Comparison of ENCODE assay signal across 28 cellular contexts in genomic region chr1:62327360-62328051, GRCh38. TPM values are rescaled to one million over a fixed set of nuclear protein-coding genes. Genes with fewer than 3 reads are reported as not detected.
A peak's percentile ranks its signal among the peaks of the same experiment; 100 is the strongest.
DNase-seq lines count a peak whose midpoint lies in the region; ATAC-seq, FAIRE-seq and TF ChIP-seq lines count a peak whose summit lies in the region.
"Had no signal": no experiment of that assay in that cellular context is flagged by ENCODE, and none has a peak within 500 bp of the region (broad histone marks: within the 10 kb centered on the region; RNA-seq: fewer than 3 reads in every experiment).

No MANE protein-coding gene starts in this region.

- WGBS in H1 (ENCODE audit: extremely low coverage in 1 of 2, insufficient coverage in 1 of 2, insufficient read length in 1 of 2, insufficient replicate concordance in 2 of 2, low coverage in 1 of 2, low lambda C conversion rate in 2 of 2, missing lambda C conversion rate in 1 of 2), 2 experiments, result 62% methylated on average over 22 of the region's 22 CpGs; no CpG with 5 or more reads in 1 of the 2 experiments
- 83 to 88% methylated on average over 9 to 21 of the region's 22 CpGs for WGBS in upper lobe of left lung, 2 donors

- H3K36me3 ChIP-seq in H1 (ENCODE audit: control insufficient read depth in 2 of 4, insufficient read depth in 4 of 4, low read length in 3 of 4), result no peaks in the 10 kb centered on the region
- no peaks in the 10 kb centered on the region for H3K36me3 ChIP-seq in mucosa of descending colon (ENCODE audit: low read depth)
- H3K36me3 ChIP-seq in upper lobe of left lung, result no peaks in the 10 kb centered on the region
- H3K36me3 ChIP-seq: heart right ventricle, suprapubic skin had no signal

- H2AFZ ChIP-seq in H1 (ENCODE audit: low read length), result peak overlapping the region; percentile 89; the same call in 1 of the 2 replicates

- FAIRE-seq in H1 (lab: Jason Lieb, UNC) (no peak), H54 (lab: Jason Lieb, UNC) (no peak)
- FAIRE-seq: astrocyte, G401.6, kidney had no signal

- DNase-seq in NCI-H146 treated with DMSO at 0.1 percent for 48 hours (lab: John Stamatoyannopoulos, UW; ENCODE audit: unreplicated experiment) (peak; percentile 49), H1 (ENCODE audit: low read depth in 1 of 2, low spot score in 2 of 2) (peak in 1 of 2 experiments; percentile 69), mucosa of descending colon (peak in 2 of 3 donors; percentile 22 to 51), upper lobe of left lung (peak in 1 of 2 donors; percentile 49), amygdala (lab: John Stamatoyannopoulos, UW) (no peak), H54 (ENCODE audit: insufficient read length, low spot score) (no peak)
- DNase-seq in activated CD8-positive, alpha-beta memory T cell treated with anti-CD3 and anti-CD28 coated beads, Interleukin-2, amount 50 U/mL, for 4 hours, result no peak
- DNase-seq: activated CD4-positive, alpha-beta T cell treated with anti-CD3 and anti-CD28 coated beads, Interleukin-2, amount 10 ng/mL, durations not matched to agents 24 days and 14 days; CD4-positive, alpha-beta memory T cell; DMS153; erythroblast; foreskin fibroblast; heart right ventricle; kidney; mammary epithelial cell; naive thymus-derived CD4-positive, alpha-beta T cell; NCI-H187 treated with DMSO at 0.1 percent for 48 hours; NCI-H2227 treated with DMSO at 0.1 percent for 48 hours; NCI-H82; OCI-M1; stimulated activated CD4-positive, alpha-beta T cell treated with anti-CD3 and anti-CD28 coated beads, Interleukin-1b, Interleukin-23, amount 100 ng/mL, for 48 hours had no signal

- peak overlapping the region; percentile 12; the same call in 1 of the 2 replicates for H2BK5ac ChIP-seq in H1 (ENCODE audit: low read depth, low read length)

- POLR2A ChIA-PET in H1 (lab: Charles Lee; ENCODE audit: partially characterized antibody), result interaction anchor here (0.5 to 1.6 kb wide), 4 partner anchors 15 to 440 kb away, joined by 3 to 5 read pairs (median 4); no protein-coding TSS in a partner anchor

- peak overlapping the region; percentile 73 for H4K91ac ChIP-seq in H1 (replicated peaks; ENCODE audit: insufficient read length, low read length)

- TF ChIP-seq POLR2A in H1 (IDR thresholded peaks at IDR 0.05; ENCODE audit: control extremely low read depth in 1 of 2, low read depth in 2 of 2, low read length in 2 of 2) (no peak), upper lobe of left lung (IDR thresholded peaks at IDR 0.05) (no peak), H54 (IDR thresholded peaks at IDR 0.05; ENCODE audit: low read depth, low read length) (no peak)

- no peak overlapping the region for H2BK15ac ChIP-seq in H1 (ENCODE audit: low read length)

- CTCF ChIA-PET in H1 (lab: Charles Lee; ENCODE audit: partially characterized antibody), result interaction anchor here (0.6 to 2.2 kb wide), 11 partner anchors 10 to 476 kb away, joined by 3 to 13 read pairs (median 3); no protein-coding TSS in a partner anchor

- H2AK5ac ChIP-seq in H1 (ENCODE audit: low read depth, low read length), result no peak overlapping the region

- no peaks in the 10 kb centered on the region for H4K20me1 ChIP-seq in H1 (replicated peaks in 1 of 2; ENCODE audit: control insufficient read depth in 1 of 2, insufficient read depth in 2 of 2, low read length in 2 of 2)

- H3K27me3 ChIP-seq in H1 (replicated peaks in 1 of 4; ENCODE audit: control insufficient read depth in 3 of 4, extremely low read depth in 1 of 4, insufficient read depth in 3 of 4, low read length in 3 of 4) (no peaks in the 10 kb centered on the region), upper lobe of left lung (no peaks in the 10 kb centered on the region)

- peak overlapping the region; percentile 30 to 55; a peak in 3 of 4 replicates for H3K4me2 ChIP-seq in H1 (ENCODE audit: insufficient read depth in 1 of 2, low read depth in 2 of 2, low read length in 2 of 2)
- H3K4me2 ChIP-seq: KMS-11 had no signal

- no peak overlapping the region for H2BK120ac ChIP-seq in H1 (replicated peaks; ENCODE audit: low read depth, low read length)

- no peak for TF ChIP-seq CTCF in H1 (IDR thresholded peaks at IDR 0.05; ENCODE audit: control extremely low read depth in 1 of 3, insufficient read depth in 1 of 3, low read depth in 1 of 3, low read length in 3 of 3)
- TF ChIP-seq CTCF in mucosa of descending colon (IDR thresholded peaks at IDR 0.05), result no peak
- no peak for TF ChIP-seq CTCF in upper lobe of left lung (IDR thresholded peaks at IDR 0.05)

- TF ChIP-seq EP300 in H1 (IDR thresholded peaks at IDR 0.05; ENCODE audit: borderline replicate concordance in 1 of 2, low read depth in 2 of 2, low read length in 2 of 2) (no peak), upper lobe of left lung (IDR thresholded peaks at IDR 0.05) (no peak)

- H3K79me2 ChIP-seq in H1 (ENCODE audit: control insufficient read depth in 1 of 2, insufficient read depth in 2 of 2, low read length in 2 of 2), result no peaks in the 10 kb centered on the region

- H2BK12ac ChIP-seq in H1 (ENCODE audit: low read depth, low read length), result peak overlapping the region; percentile 30; the same call in 1 of the 2 replicates

- H3K27ac ChIP-seq in H1 (ENCODE audit: low read depth, low read length) (no peak overlapping the region), upper lobe of left lung (no peak overlapping the region)
- H3K27ac ChIP-seq: heart right ventricle, KMS-11, suprapubic skin had no signal

- H3K14ac ChIP-seq in H1 (ENCODE audit: insufficient read length), result no peak overlapping the region

- H3K9ac ChIP-seq in H1 (replicated peaks in 1 of 4; ENCODE audit: extremely low read depth in 1 of 4, low read depth in 3 of 4, low read length in 3 of 4), result no peak overlapping the region
- H3K9ac ChIP-seq: KMS-11 had no signal

- no peaks in the 10 kb centered on the region for H3K23me2 ChIP-seq in H1 (ENCODE audit: low read depth, low read length)

- peak overlapping the region; percentile 69 for H3K4ac ChIP-seq in H1 (replicated peaks; ENCODE audit: insufficient read length, low read depth, low read length)

- H4K8ac ChIP-seq in H1 (ENCODE audit: extremely low read depth, insufficient read depth, low read length), result peak overlapping the region; percentile 54; the same call in 1 of the 2 replicates

- H3K4me1 ChIP-seq in H1 (replicated peaks in 1 of 4; ENCODE audit: control insufficient read depth in 3 of 4, insufficient read depth in 4 of 4, low read length in 3 of 4), result peaks cover 0 to 6% (median 3%) of the 10 kb centered on the region in 4 experiments; a peak in 3 of 7 replicates
- H3K4me1 ChIP-seq in mucosa of descending colon (ENCODE audit: low read depth), result no peaks in the 10 kb centered on the region
- H3K4me1 ChIP-seq in upper lobe of left lung, result no peaks in the 10 kb centered on the region
- H3K4me1 ChIP-seq: heart right ventricle had no signal

- intact Hi-C loops in mucosa of descending colon (cut with DNase I, micrococcal nuclease), result no loop called here

- no peak overlapping the region for H3K23ac ChIP-seq in H1 (ENCODE audit: insufficient read length)

- no peak overlapping the region for H4K5ac ChIP-seq in H1 (ENCODE audit: insufficient read length, low read depth, low read length)

- H2BK20ac ChIP-seq in H1 (ENCODE audit: low read length), result peak overlapping the region; percentile 87; the same call in 1 of the 2 replicates

- H3K4me3 ChIP-seq in H1 (ENCODE audit: extremely low read depth in 1 of 4, insufficient read depth in 2 of 4, low read depth in 3 of 4, low read length in 4 of 4), result peak overlapping the region in 1 of 4 experiments; percentile 29; a peak in 1 of 8 replicates
- no peak overlapping the region for H3K4me3 ChIP-seq in mucosa of descending colon
- H3K4me3 ChIP-seq in upper lobe of left lung, result no peak overlapping the region
- H3K4me3 ChIP-seq: heart right ventricle, suprapubic skin had no signal

- no peak for TF ChIP-seq RAD21 in H1 (IDR thresholded peaks at IDR 0.05 in 1 of 2, conservative IDR thresholded peaks at IDR 0.05 in 1 of 2; ENCODE audit: low read depth in 2 of 2, low read length in 2 of 2)

- ATAC-seq in mucosa of descending colon (peak; percentile 89), upper lobe of left lung (ENCODE audit: low FRiP score in 2 of 2) (peak; percentile 21)
- ATAC-seq: naive thymus-derived CD4-positive, alpha-beta T cell; Right ventricle myocardium inferior; stimulated activated effector memory CD8-positive, alpha-beta T cell treated with anti-CD3 and anti-CD28 coated beads, Interleukin-12 subunit alpha, Interleukin-12 subunit beta, amount 100 ng/mL, for 72 hours had no signal

- H3K79me1 ChIP-seq in H1 (ENCODE audit: low read depth, low read length), result no peaks in the 10 kb centered on the region

- no peak overlapping the region for H3K18ac ChIP-seq in H1 (ENCODE audit: extremely low read depth, low read length)

- no peak overlapping the region for H3K56ac ChIP-seq in H1 (replicated peaks; ENCODE audit: insufficient read length, low read depth, low read length)

- H3K9me3 ChIP-seq in H1 (ENCODE audit: insufficient read depth in 2 of 2, low read depth in 1 of 2, low read length in 1 of 2), result no peaks in the 10 kb centered on the region
- no peaks in the 10 kb centered on the region for H3K9me3 ChIP-seq in mucosa of descending colon
- no peaks in the 10 kb centered on the region for H3K9me3 ChIP-seq in upper lobe of left lung
- H3K9me3 ChIP-seq: heart right ventricle, suprapubic skin had no signal

TF ChIP-seq in H1, 55 proteins besides CTCF, POLR2A, EP300 and RAD21:
- TF ChIP-seq TBP (IDR thresholded peaks at IDR 0.05; ENCODE audit: low read depth, low read length) (no peak), E2F6 (IDR thresholded peaks at IDR 0.05) (peak; percentile 34; the same call in 1 of the 2 replicates)

RNA-seq across cellular contexts. Expression of gene KANK4, which starts 8.3 kb away (rescaled TPM):
- total RNA-seq in H1 (2021; fragmentation: NEBNext Ultra II Directional; extraction: Animal tissue kit (Norgen Biotek cat#: 25700)), result 0.22 and 0.23 TPM in 2 replicates
- polyA plus RNA-seq in H1 (2011; rRNA removed), result 0.26 and 0.28 TPM in 2 replicates
- 0.34 TPM for polyA plus RNA-seq in H1 (2011; cell fraction: cytosol; rRNA removed)
- polyA plus RNA-seq in H1 (2011; cell fraction: nucleus; rRNA removed), result 0.31 TPM
- 0.25 to 0.51 TPM (median 0.26 TPM) in 4 replicates for polyA plus RNA-seq in H1 (2012, experiment 1 of 2)
- 0.20 TPM for polyA plus RNA-seq in H1 (2012, experiment 2 of 2)
- polyA plus RNA-seq in H1 (2013, experiment 1 of 2), result 0.22 TPM
- 0.11 TPM for polyA plus RNA-seq in H1 (2013, experiment 2 of 2)
- 0.69 and 0.95 TPM in 2 replicates for polyA minus RNA-seq in H1 (2011; rRNA and poly(A)+ RNA removed)
- polyA minus RNA-seq in H1 (2011; cell fraction: cytosol; rRNA and poly(A)+ RNA removed), result 0.37 TPM
- 0.40 TPM for polyA minus RNA-seq in H1 (2011; cell fraction: nucleus; rRNA and poly(A)+ RNA removed)
- 1 to 10 TPM; 1.6 to 2.6 (median 1.7) TPM for total RNA-seq in mucosa of descending colon
- total RNA-seq in upper lobe of left lung, result 1 to 10 TPM in 5 of 6 donors, under 1 TPM in 1; 0.63 to 9.8 (median 3.7) TPM
- total RNA-seq: activated CD4-positive, alpha-beta T cell treated with anti-CD3 and anti-CD28 coated beads, Interleukin-2, amount 10 ng/mL, durations not matched to agents 24 days and 14 days; CD4-positive, alpha-beta memory T cell; HT-29; naive thymus-derived CD4-positive, alpha-beta T cell had no signal
- polyA plus RNA-seq: CD4-positive, alpha-beta memory T cell; naive thymus-derived CD4-positive, alpha-beta T cell had no signal

Comparison
In these comparisons a context has a peak if more than half of its experiments do, and no peak if none do; other contexts are left out.
1. DNase-seq: peak in NCI-H146 treated with DMSO at 0.1 percent for 48 hours (single experiment) and mucosa of descending colon (2 of 3); none in activated CD8-positive, alpha-beta memory T cell treated with anti-CD3 and anti-CD28 coated beads, Interleukin-2, amount 50 U/mL, for 4 hours (single experiment), amygdala (0 of 56) and H54 (single experiment).